36 cellular contexts compared by ENCODE assay signal in the genomic region with DNA sequence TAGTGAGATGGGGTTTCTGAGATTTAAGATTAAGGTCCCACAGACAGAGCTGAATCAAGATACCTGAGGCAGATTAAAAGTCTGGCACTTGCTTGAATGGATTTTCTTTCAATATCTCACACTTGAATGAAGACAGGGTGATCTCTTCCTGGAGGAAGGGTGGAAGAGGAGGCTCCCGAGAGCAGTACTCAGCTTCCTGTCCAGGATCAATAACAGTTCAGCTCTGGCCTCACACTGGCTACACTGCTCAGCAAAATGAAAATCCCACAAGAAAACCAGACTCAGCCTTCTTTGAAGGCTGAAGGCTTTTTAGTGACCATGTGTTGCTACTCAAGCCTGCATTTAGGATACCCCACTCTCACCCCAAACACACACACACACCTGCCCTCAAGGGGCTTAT. TPM values are rescaled to one million over a fixed set of nuclear protein-coding genes. Genes with fewer than 3 reads are reported as not detected.
"Had no signal": no experiment of that assay in that cellular context is flagged by ENCODE, and none has a peak within 500 bp of the region (broad histone marks: within the 10 kb centered on the region; RNA-seq: fewer than 3 reads in every experiment).

No MANE protein-coding gene starts in this region.

- H3K9me3 ChIP-seq: esophagus squamous epithelium, gastroesophageal sphincter had no signal

- H3K4me1 ChIP-seq: gastroesophageal sphincter had no signal

- H3K27me3 Mint-ChIP-seq: activated CD8-positive, alpha-beta T cell treated with anti-CD3 and anti-CD28 coated beads for 36 hours; activated naive CD8-positive, alpha-beta T cell; activated T-helper 17 cell treated with anti-CD3 and anti-CD28 coated beads, Interleukin-2, amount 50 U/mL, for 72 hours had no signal

- H3K27ac ChIP-seq: brain microvascular endothelial cell, epithelial cell of prostate, esophagus squamous epithelium, gastroesophageal sphincter, WERI-Rb-1 had no signal

- H3K27ac Mint-ChIP-seq: activated B cell treated with CpG ODN at 0.5 μM for 24 hours; activated CD8-positive, alpha-beta T cell treated with anti-CD3 and anti-CD28 coated beads for 36 hours; activated naive CD8-positive, alpha-beta T cell; activated T-helper 17 cell treated with anti-CD3 and anti-CD28 coated beads, Interleukin-2, amount 50 U/mL, for 72 hours; effector memory CD8-positive, alpha-beta T cell; T-helper 17 cell; T-helper 2 cell treated with Interferon-gamma antibody and Interleukin-4, amounts not matched to agents 5 μg/mL and 100 μg/mL, for 36 hours had no signal

- H3K9me3 Mint-ChIP-seq: activated B cell treated with CpG ODN at 0.5 μM for 24 hours; activated CD8-positive, alpha-beta T cell treated with anti-CD3 and anti-CD28 coated beads for 36 hours; activated T-cell treated with anti-CD3 and anti-CD28 coated beads, Interleukin-2, amount 50 U/mL, for 4 hours; activated T-helper 17 cell treated with anti-CD3 and anti-CD28 coated beads, Interleukin-2, amount 50 U/mL, for 72 hours; effector memory CD8-positive, alpha-beta T cell; T-helper 2 cell treated with Interferon-gamma antibody and Interleukin-4, amounts not matched to agents 5 μg/mL and 100 μg/mL, for 36 hours had no signal

- ATAC-seq: activated CD4-positive, CD25-positive, alpha-beta regulatory T cell treated with anti-CD3 and anti-CD28 coated beads, Interleukin-2, amount 50 U/mL, for 24 hours; activated CD8-positive, alpha-beta T cell treated with anti-CD3 and anti-CD28 coated beads for 36 hours; activated T-cell treated with anti-CD3 and anti-CD28 coated beads, Interleukin-2, amount 50 U/mL, for 4 hours; activated T-helper 17 cell treated with anti-CD3 and anti-CD28 coated beads, Interleukin-2, amount 50 U/mL, for 72 hours; effector memory CD8-positive, alpha-beta T cell; gastroesophageal sphincter; T-helper 17 cell had no signal

- H3K36me3 Mint-ChIP-seq: activated naive CD8-positive, alpha-beta T cell had no signal

- H3K4me3 ChIP-seq: esophagus squamous epithelium, gastroesophageal sphincter had no signal

- H3K4me3 Mint-ChIP-seq: activated B cell treated with CpG ODN at 0.5 μM for 24 hours; activated CD8-positive, alpha-beta T cell treated with anti-CD3 and anti-CD28 coated beads for 36 hours; activated naive CD8-positive, alpha-beta T cell; activated T-cell treated with anti-CD3 and anti-CD28 coated beads, Interleukin-2, amount 50 U/mL, for 4 hours; activated T-helper 17 cell treated with anti-CD3 and anti-CD28 coated beads, Interleukin-2, amount 50 U/mL, for 72 hours; effector memory CD8-positive, alpha-beta T cell; T-helper 17 cell; T-helper 2 cell treated with Interferon-gamma antibody and Interleukin-4, amounts not matched to agents 5 μg/mL and 100 μg/mL, for 36 hours had no signal

- H3K27me3 ChIP-seq: brain microvascular endothelial cell, esophagus squamous epithelium, gastroesophageal sphincter had no signal

- H3K4me1 Mint-ChIP-seq: activated B cell treated with CpG ODN at 0.5 μM for 24 hours; activated T-helper 17 cell treated with anti-CD3 and anti-CD28 coated beads, Interleukin-2, amount 50 U/mL, for 72 hours had no signal

- DNase-seq: activated B cell treated with CpG ODN at 0.5 μM for 24 hours; activated CD4-positive, alpha-beta T cell treated with anti-CD3 and anti-CD28 coated beads for 48 hours; activated CD4-positive, alpha-beta T cell treated with anti-CD3 and anti-CD28 coated beads, Interleukin-2, amount 50 U/mL, for 1 hour; activated CD4-positive, alpha-beta T cell treated with anti-CD3 and anti-CD28 coated beads, Interleukin-2, amount 50 U/mL, for 48 hours; activated CD8-positive, alpha-beta memory T cell treated with anti-CD3 and anti-CD28 coated beads for 24 hours; activated CD8-positive, alpha-beta T cell treated with anti-CD3 and anti-CD28 coated beads for 36 hours; activated effector memory CD4-positive, alpha-beta T cell treated with Interleukin-2 at 50 U/mL for 16 hours; activated gamma-delta T cell treated with Interleukin-2 at 50 U/mL for 16 hours; activated naive CD4-positive, alpha-beta T cell treated with anti-CD3 and anti-CD28 coated beads, Interleukin-2, amount 50 U/mL, for 16 hours; activated naive CD4-positive, alpha-beta T cell treated with Interleukin-2 at 50 U/mL for 16 hours; activated T-cell treated with anti-CD3 and anti-CD28 coated beads, Interleukin-2, amount 50 U/mL, for 4 hours; amniotic stem cell; anterior cingulate cortex; brain microvascular endothelial cell; caudate nucleus; cortex of kidney; dermis blood vessel endothelial cell; effector CD4-positive, alpha-beta T cell; effector memory CD8-positive, alpha-beta T cell; esophagus squamous epithelium; foreskin melanocyte; head of caudate nucleus; T-helper 1 cell; T-helper 17 cell; T1000; WERI-Rb-1 had no signal

- FAIRE-seq: astrocyte, colon, endometrium, endothelial cell of umbilical vein had no signal

- H3K36me3 ChIP-seq: brain microvascular endothelial cell, esophagus squamous epithelium, gastroesophageal sphincter, WERI-Rb-1 had no signal

RNA-seq across cellular contexts. Expression of a gene that starts 11.1 kb away (rescaled TPM):
- total RNA-seq: activated CD8-positive, alpha-beta T cell treated with anti-CD3 and anti-CD28 coated beads for 36 hours; T-helper 17 cell had no signal
